14 cellular contexts compared by ENCODE assay signal in genomic region chr4:39410415-39410814, GRCh38. TPM values are rescaled to one million over a fixed set of nuclear protein-coding genes. Genes with fewer than 3 reads are reported as not detected.
A peak's percentile ranks its signal among the peaks of the same experiment; 100 is the strongest.
DNase-seq lines count a peak whose midpoint lies in the region; ATAC-seq, FAIRE-seq and TF ChIP-seq lines count a peak whose summit lies in the region.
"Had no signal": no experiment of that assay in that cellular context is flagged by ENCODE, and none has a peak within 500 bp of the region (broad histone marks: within the 10 kb centered on the region; RNA-seq: fewer than 3 reads in every experiment).

No MANE protein-coding gene starts in this region.

- H3K27ac ChIP-seq in AG04450 (ENCODE audit: low read depth, low read length) (no peak overlapping the region), HEK293 (ENCODE audit: extremely low read depth, low read depth, low read length) (no peak overlapping the region), GM12878 (ENCODE audit: control insufficient read depth, insufficient read depth) (no peak overlapping the region)
- H3K27ac ChIP-seq: breast epithelium, C4-2B had no signal

- in situ Hi-C loops in GM12878 (cut with MboI): no loop called here

- intact Hi-C loops in GM12878 (cut with micrococcal nuclease; ENCODE audit: unreplicated experiment): loop anchor here (10.0 kb wide), 1 partner anchor 96 kb away; no protein-coding TSS in a partner anchor

- H3K27me3 ChIP-seq in AG04450 (ENCODE audit: control insufficient read depth, insufficient read depth, low read length) (peaks cover 4% of the 10 kb centered on the region), GM12878 (replicated peaks in 1 of 2; ENCODE audit: control insufficient read depth in 2 of 2, insufficient read depth in 2 of 2, low read length in 1 of 2) (no peaks in the 10 kb centered on the region; a peak in 1 of 4 replicates)
- H3K27me3 ChIP-seq: breast epithelium had no signal

- TF ChIP-seq POLR2A in GM12878 (IDR thresholded peaks at IDR 0.05; ENCODE audit: low read depth, low read length): no peak

- ATAC-seq in GM12878 (no peak), left lobe of liver (peak; percentile 8)
- ATAC-seq: activated CD4-positive, alpha-beta T cell treated with anti-CD3 and anti-CD28 coated beads for 36 hours had no signal

- TF ChIP-seq CTCF in AG04450 (IDR thresholded peaks at IDR 0.05; ENCODE audit: low read depth, low read length): peak; percentile 40
- no peak for TF ChIP-seq CTCF in HEK293 (tag by site-specific recombination; IDR thresholded peaks at IDR 0.05)
- TF ChIP-seq CTCF in GM12878 (IDR thresholded peaks at IDR 0.05 in 2 of 3, conservative IDR thresholded peaks at IDR 0.05 in 1 of 3; ENCODE audit: control insufficient read depth in 2 of 3, extremely low read depth in 1 of 3, insufficient read depth in 1 of 3, low read depth in 3 of 3, low read length in 3 of 3): peak; percentile 5 to 29 (median 25); a peak in 2 of 6 replicates

- H3K79me2 ChIP-seq in GM12878 (ENCODE audit: control insufficient read depth, insufficient read depth, low read length): no peaks in the 10 kb centered on the region

- H4K20me1 ChIP-seq in GM12878 (ENCODE audit: control insufficient read depth, insufficient read depth): no peaks in the 10 kb centered on the region

- WGBS in GM12878 (ENCODE audit: insufficient coverage, insufficient replicate concordance, low lambda C conversion rate, missing lambda C conversion rate): 27% methylated on average over 5 of the region's 5 CpGs

- RAD21 ChIA-PET in GM12878 (lab: Charles Lee; ENCODE audit: unreplicated experiment): interaction anchor here (1.0 to 1.2 kb wide), 2 partner anchors 244 to 507 kb away, joined by 3 to 5 read pairs; no protein-coding TSS in a partner anchor

- POLR2A ChIA-PET in AG04450 (lab: Yijun Ruan, JAX) (no interaction called here), HEK293 (lab: Yijun Ruan, JAX) (no interaction called here), GM12878 (lab: Charles Lee) (no interaction called here)

- peak; percentile 27 for TF ChIP-seq RAD21 in GM12878 (IDR thresholded peaks at IDR 0.05; ENCODE audit: insufficient read depth, low read depth, low read length)

- no peak overlapping the region for H3K9ac ChIP-seq in GM12878 (ENCODE audit: control insufficient read depth, insufficient read depth, low read length)

- no peaks in the 10 kb centered on the region for H3K36me3 ChIP-seq in HEK293 (ENCODE audit: control insufficient read depth in 2 of 2, insufficient read depth in 1 of 2, low read length in 2 of 2)
- no peaks in the 10 kb centered on the region for H3K36me3 ChIP-seq in GM12878 (ENCODE audit: control insufficient read depth in 2 of 2, insufficient read depth in 2 of 2, low read length in 1 of 2)
- H3K36me3 ChIP-seq: breast epithelium had no signal

- DNase-seq in AG04450 (ENCODE audit: low read depth, low spot score) (no peak), GM12878 (ENCODE audit: low read depth, low spot score) (no peak), left lobe of liver (ENCODE audit: low spot score) (no peak), medulla oblongata (ENCODE audit: extremely low spot score) (no peak), NCI-H1092 (lab: John Stamatoyannopoulos, UW) (no peak), NCI-H524 treated with DMSO at 0.1 percent for 48 hours (lab: John Stamatoyannopoulos, UW) (no peak)
- no peak for DNase-seq in stimulated activated CD4-positive, alpha-beta T cell treated with anti-CD3 and anti-CD28 coated beads, Interleukin-4, amount 100 ng/mL, for 1 hour
- DNase-seq: activated CD4-positive, alpha-beta T cell treated with anti-CD3 and anti-CD28 coated beads for 36 hours; kidney glomerular epithelial cell; NCI-H1105 treated with DMSO at 0.1 percent for 48 hours; NCI-H526 treated with DMSO at 0.1 percent for 48 hours had no signal

- CTCF ChIA-PET in AG04450 (lab: Charles Lee): interaction anchor here (1.0 kb wide), 1 partner anchor 651 kb away, joined by 6 read pairs; no protein-coding TSS in a partner anchor
- CTCF ChIA-PET in HEK293 (lab: Yijun Ruan, JAX): interaction anchor here (0.7 kb wide), 1 partner anchor 637 kb away, joined by 3 read pairs; no protein-coding TSS in a partner anchor
- CTCF ChIA-PET in GM12878 (lab: Yijun Ruan, JAX): interaction anchor here (0.7 to 1.4 kb wide), 6 partner anchors 17 to 651 kb away, joined by 3 to 7 read pairs (median 4); partner anchors contain the start of gene RFC1

- H3K4me3 ChIP-seq in AG04450 (ENCODE audit: low read depth, low read length) (no peak overlapping the region), HEK293 (ENCODE audit: low read depth, low read length) (no peak overlapping the region), GM12878 (no peak overlapping the region)
- H3K4me3 ChIP-seq: breast epithelium had no signal

- H3K4me1 ChIP-seq in HEK293 (ENCODE audit: control insufficient read depth, insufficient read depth, low read length) (no peaks in the 10 kb centered on the region), GM12878 (ENCODE audit: control insufficient read depth, insufficient read depth, low read length) (no peaks in the 10 kb centered on the region)
- H3K4me1 ChIP-seq: breast epithelium had no signal

- SMC1A ChIA-PET in GM12878 (lab: Charles Lee; ENCODE audit: uncharacterized antibody, unreplicated experiment): interaction anchor here (0.7 to 1.3 kb wide), 3 partner anchors 205 to 508 kb away, joined by 3 to 8 read pairs (median 3); no protein-coding TSS in a partner anchor

- no peaks in the 10 kb centered on the region for H3K9me3 ChIP-seq in AG04450 (ENCODE audit: control insufficient read depth, insufficient read depth, low read length)
- no peaks in the 10 kb centered on the region for H3K9me3 ChIP-seq in HEK293 (ENCODE audit: control insufficient read depth, insufficient read depth, low read depth, low read length)
- no peaks in the 10 kb centered on the region for H3K9me3 ChIP-seq in GM12878 (replicated peaks; ENCODE audit: control insufficient read depth, insufficient read depth, low read length)
- H3K9me3 ChIP-seq: breast epithelium had no signal

- no peak for FAIRE-seq in GM12878 (lab: Jason Lieb, UNC)

- BruUV-seq in GM12878 (replicated peaks; lab: Mats Ljungman, UMichigan): no TSS peak

- no peak overlapping the region for H3K4me2 ChIP-seq in GM12878 (ENCODE audit: control insufficient read depth, insufficient read depth)

- no peak for TF ChIP-seq EP300 in GM12878 (IDR thresholded peaks at IDR 0.05; ENCODE audit: borderline replicate concordance in 1 of 2, control insufficient read depth in 1 of 2, low read depth in 2 of 2, low read length in 2 of 2)

- no peak overlapping the region for H2AFZ ChIP-seq in GM12878 (ENCODE audit: control insufficient read depth, low read depth, low read length)

RNA-seq across cellular contexts. Expression of gene KLB, which starts 3.7 kb away (rescaled TPM):
- not detected in 2 replicates for polyA plus RNA-seq in AG04450 (2011; rRNA removed)
- not detected in 2 replicates for polyA minus RNA-seq in AG04450 (2011; rRNA and poly(A)+ RNA removed)
- not detected in 2 replicates for total RNA-seq in GM12878 (2013; cell fraction: nucleolus; rRNA removed)
- total RNA-seq in GM12878 (2014; rRNA removed): under 0.01 and 0.05 TPM in 2 replicates
- 0.04 and 0.05 TPM in 2 replicates for total RNA-seq in GM12878 (2014; rRNA removed; fragmentation: Illumina TruSeq; extraction: Trizol)
- 0.08 and 0.11 TPM in 2 replicates for total RNA-seq in GM12878 (2021)
- 0.04 TPM for polyA plus RNA-seq in GM12878 (2011; ENCODE audit: low read depth)
- 0.01 TPM in 1 of 2 replicates, not detected in the other for polyA plus RNA-seq in GM12878 (2011; rRNA removed)
- not detected in 2 replicates for polyA plus RNA-seq in GM12878 (2011; cell fraction: cytosol; rRNA removed)
- not detected in 2 replicates for polyA plus RNA-seq in GM12878 (2011; cell fraction: nucleus; rRNA removed)
- polyA plus RNA-seq in GM12878 (2012): 0.09 and 0.11 TPM in 2 replicates
- 0.01 and 0.05 TPM in 2 replicates for polyA plus RNA-seq in GM12878 (2014; fragmentation: Illumina TruSeq; extraction: Trizol)
- polyA plus RNA-seq in GM12878 (2014; fragmentation: Nextera tagmentation; extraction: Ambion mirVana): under 1 TPM; 0.08 to 0.13 TPM
- polyA plus RNA-seq in GM12878 (2014; rRNA removed): 0.01 and 0.04 TPM in 2 replicates
- under 1 TPM; 0.03 to 0.09 TPM for polyA plus RNA-seq in GM12878 (2016; fragmentation: Nextera tagmentation; extraction: Ambion mirVana)
- polyA minus RNA-seq in GM12878 (2011; rRNA and poly(A)+ RNA removed): not detected in 2 replicates
- not detected in 2 replicates for polyA minus RNA-seq in GM12878 (2011; cell fraction: cytosol; rRNA and poly(A)+ RNA removed)
- polyA minus RNA-seq in GM12878 (2011; cell fraction: nucleus; rRNA and poly(A)+ RNA removed): 0.12 TPM in 1 of 2 replicates, not detected in the other
- total RNA-seq in left lobe of liver: 22.0 TPM
- total RNA-seq: activated CD4-positive, alpha-beta T cell treated with anti-CD3 and anti-CD28 coated beads for 36 hours had no signal

RNA-seq across cellular contexts. Expression of gene RFC1, which starts 44.3 kb away (rescaled TPM):
- polyA plus RNA-seq in AG04450 (2011; rRNA removed): 25.2 and 35.7 TPM in 2 replicates
- polyA minus RNA-seq in AG04450 (2011; rRNA and poly(A)+ RNA removed): 33.0 and 50.1 TPM in 2 replicates
- 82.4 and 87.6 TPM in 2 replicates for total RNA-seq in GM12878 (2013; cell fraction: nucleolus; rRNA removed)
- total RNA-seq in GM12878 (2014; rRNA removed): 44.0 and 44.2 TPM in 2 replicates
- 66.9 and 68.1 TPM in 2 replicates for total RNA-seq in GM12878 (2014; rRNA removed; fragmentation: Illumina TruSeq; extraction: Trizol)
- 40.5 and 41.1 TPM in 2 replicates for total RNA-seq in GM12878 (2021)
- 21.1 TPM for polyA plus RNA-seq in GM12878 (2011; ENCODE audit: low read depth)
- 26.8 and 32.5 TPM in 2 replicates for polyA plus RNA-seq in GM12878 (2011; rRNA removed)
- 21.5 and 22.4 TPM in 2 replicates for polyA plus RNA-seq in GM12878 (2011; cell fraction: cytosol; rRNA removed)
- polyA plus RNA-seq in GM12878 (2011; cell fraction: nucleus; rRNA removed): 44.8 and 46.7 TPM in 2 replicates
- 27.0 and 39.7 TPM in 2 replicates for polyA plus RNA-seq in GM12878 (2012)
- 67.8 and 78.8 TPM in 2 replicates for polyA plus RNA-seq in GM12878 (2014; fragmentation: Illumina TruSeq; extraction: Trizol)
- 10 to 100 TPM; 24.1 to 30.0 TPM for polyA plus RNA-seq in GM12878 (2014; fragmentation: Nextera tagmentation; extraction: Ambion mirVana)
- 17.6 and 22.5 TPM in 2 replicates for polyA plus RNA-seq in GM12878 (2014; rRNA removed)
- polyA plus RNA-seq in GM12878 (2016; fragmentation: Nextera tagmentation; extraction: Ambion mirVana): 10 to 100 TPM; 39.5 to 41.2 TPM
- polyA minus RNA-seq in GM12878 (2011; rRNA and poly(A)+ RNA removed): 51.4 and 70.7 TPM in 2 replicates
- 31.9 and 47.0 TPM in 2 replicates for polyA minus RNA-seq in GM12878 (2011; cell fraction: cytosol; rRNA and poly(A)+ RNA removed)
- 23.0 and 29.6 TPM in 2 replicates for polyA minus RNA-seq in GM12878 (2011; cell fraction: nucleus; rRNA and poly(A)+ RNA removed)
- total RNA-seq in left lobe of liver: 16.1 TPM

RNA-seq across cellular contexts. Expression of gene RPL9, which starts 48.3 kb away (rescaled TPM):
- 2,183 and 3,111 TPM in 2 replicates for polyA plus RNA-seq in AG04450 (2011; rRNA removed)
- 194 and 311 TPM in 2 replicates for polyA minus RNA-seq in AG04450 (2011; rRNA and poly(A)+ RNA removed)
- total RNA-seq in GM12878 (2013; cell fraction: nucleolus; rRNA removed): 386 and 397 TPM in 2 replicates
- 2,792 and 4,340 TPM in 2 replicates for total RNA-seq in GM12878 (2014; rRNA removed)
- 3,546 and 3,577 TPM in 2 replicates for total RNA-seq in GM12878 (2014; rRNA removed; fragmentation: Illumina TruSeq; extraction: Trizol)
- 1,956 and 2,067 TPM in 2 replicates for total RNA-seq in GM12878 (2021)
- polyA plus RNA-seq in GM12878 (2011; ENCODE audit: low read depth): 4,575 TPM
- polyA plus RNA-seq in GM12878 (2011; rRNA removed): 1,676 and 2,498 TPM in 2 replicates
- 752 and 1,248 TPM in 2 replicates for polyA plus RNA-seq in GM12878 (2011; cell fraction: cytosol; rRNA removed)
- polyA plus RNA-seq in GM12878 (2011; cell fraction: nucleus; rRNA removed): 524 and 814 TPM in 2 replicates
- polyA plus RNA-seq in GM12878 (2012): 3,462 and 4,819 TPM in 2 replicates
- 3,027 and 3,582 TPM in 2 replicates for polyA plus RNA-seq in GM12878 (2014; fragmentation: Illumina TruSeq; extraction: Trizol)
- polyA plus RNA-seq in GM12878 (2014; fragmentation: Nextera tagmentation; extraction: Ambion mirVana): 1,000 to 10,000 TPM; 3,033 to 4,444 TPM
- polyA plus RNA-seq in GM12878 (2014; rRNA removed): 4,252 and 4,767 TPM in 2 replicates
- polyA plus RNA-seq in GM12878 (2016; fragmentation: Nextera tagmentation; extraction: Ambion mirVana): 1,000 to 10,000 TPM; 1,006 to 1,061 TPM
- 143 and 203 TPM in 2 replicates for polyA minus RNA-seq in GM12878 (2011; rRNA and poly(A)+ RNA removed)
- polyA minus RNA-seq in GM12878 (2011; cell fraction: cytosol; rRNA and poly(A)+ RNA removed): 311 and 316 TPM in 2 replicates
- polyA minus RNA-seq in GM12878 (2011; cell fraction: nucleus; rRNA and poly(A)+ RNA removed): 207 and 297 TPM in 2 replicates
- 364 TPM for total RNA-seq in left lobe of liver

RNA-seq across cellular contexts. Expression of gene LIAS, which starts 48.4 kb away (rescaled TPM):
- polyA plus RNA-seq in AG04450 (2011; rRNA removed) (8.6 and 13.1 TPM in 2 replicates), GM12878 (2011; rRNA removed) (27.2 and 38.4 TPM in 2 replicates), GM12878 (2014; fragmentation: Illumina TruSeq; extraction: Trizol) (32.3 and 40.4 TPM in 2 replicates), GM12878 (2014; fragmentation: Nextera tagmentation; extraction: Ambion mirVana) (10 to 100 TPM; 19.9 to 22.1 TPM), GM12878 (2014; rRNA removed) (20.8 and 25.7 TPM in 2 replicates), GM12878 (2016; fragmentation: Nextera tagmentation; extraction: Ambion mirVana) (10 to 100 TPM; 27.9 to 30.6 TPM)
- 1.6 and 4.8 TPM in 2 replicates for polyA minus RNA-seq in AG04450 (2011; rRNA and poly(A)+ RNA removed)
- total RNA-seq in GM12878 (2013; cell fraction: nucleolus; rRNA removed): 53.7 and 59.9 TPM in 2 replicates
- total RNA-seq in GM12878 (2014; rRNA removed) (19.0 and 21.8 TPM in 2 replicates), GM12878 (2014; rRNA removed; fragmentation: Illumina TruSeq; extraction: Trizol) (28.3 and 28.6 TPM in 2 replicates), GM12878 (2021) (14.1 and 17.9 TPM in 2 replicates), left lobe of liver (13.7 TPM)
- polyA plus RNA-seq in GM12878 (2011; ENCODE audit: low read depth): 11.2 TPM
- 13.5 and 13.7 TPM in 2 replicates for polyA plus RNA-seq in GM12878 (2011; cell fraction: cytosol; rRNA removed)
- polyA plus RNA-seq in GM12878 (2011; cell fraction: nucleus; rRNA removed): 12.8 and 16.0 TPM in 2 replicates
- polyA plus RNA-seq in GM12878 (2012): 11.6 and 16.6 TPM in 2 replicates
- 11.4 and 13.2 TPM in 2 replicates for polyA minus RNA-seq in GM12878 (2011; rRNA and poly(A)+ RNA removed)
- polyA minus RNA-seq in GM12878 (2011; cell fraction: cytosol; rRNA and poly(A)+ RNA removed): 4.7 and 4.9 TPM in 2 replicates
- polyA minus RNA-seq in GM12878 (2011; cell fraction: nucleus; rRNA and poly(A)+ RNA removed): 9.6 and 15.3 TPM in 2 replicates

Comparison
In these comparisons a context has a peak if more than half of its experiments do, and no peak if none do; other contexts are left out.
1. RNA of gene KLB, which starts 3.7 kb away (total RNA-seq): 22.0 TPM in left lobe of liver (single experiment); under 0.01 to 0.11 TPM in GM12878; every median in the first group is over 10 times any median in the second.